In genomic region chr15:67148196-67148701, GRCh38 we compare ENCODE assay signal across 8 cellular contexts.
DNase-seq lines count a peak whose midpoint lies in the region; ATAC-seq and TF ChIP-seq lines count a peak whose summit lies in the region.

No MANE protein-coding gene starts in this region.

- TF ChIP-seq CTCF in MCF 10A (IDR thresholded peaks at IDR 0.05; ENCODE audit: unreplicated experiment), result no peak
- TF ChIP-seq CTCF in osteoblast (IDR thresholded peaks at IDR 0.05; ENCODE audit: extremely low read depth, low read depth, low read length), result no peak

- peaks cover 90% of the 10 kb centered on the region for H3K4me1 ChIP-seq in osteoblast (ENCODE audit: insufficient read depth, low read length)

- no TSS peak for BruUV-seq in MCF 10A (replicated peaks; lab: Mats Ljungman, UMichigan)

- peaks cover 15% of the 10 kb centered on the region for H3K36me3 ChIP-seq in osteoblast (ENCODE audit: insufficient read depth, low read length)

- peaks cover 8% of the 10 kb centered on the region for H3K36me3 Mint-ChIP-seq in MCF 10A (ENCODE audit: insufficient read depth, unreplicated experiment)

- peak overlapping the region; percentile 100 for H3K27ac ChIP-seq in osteoblast (ENCODE audit: low read depth, low read length)

- H3K27ac Mint-ChIP-seq in MCF 10A (ENCODE audit: low read depth, unreplicated experiment), result no peak overlapping the region

- H2AFZ ChIP-seq in osteoblast (ENCODE audit: low read length), result no peak overlapping the region

- no peak overlapping the region for H3K4me3 ChIP-seq in osteoblast (ENCODE audit: insufficient read depth, low read length)

- no peaks in the 10 kb centered on the region for H3K27me3 ChIP-seq in osteoblast (ENCODE audit: insufficient read depth, low read length)

- POLR2A ChIA-PET in MCF 10A (lab: Yijun Ruan, JAX), result interaction anchor here (1.3 to 4.5 kb wide), 5 partner anchors 24 to 99 kb away, joined by 5 to 39 read pairs (median 6); partner anchors contain the start of gene SMAD3

- DNase-seq in EH (ENCODE audit: low read depth), result peak; percentile 93
- DNase-seq in NCI-H146 (lab: John Stamatoyannopoulos, UW), result peak; percentile 59
- peak; percentile 60 for DNase-seq in MCF 10A (ENCODE audit: unreplicated experiment)
- DNase-seq in osteoblast (ENCODE audit: insufficient read length, low spot score, missing footprints), result no peak
- DNase-seq in amniotic stem cell (lab: John Stamatoyannopoulos, UW), result no peak
- DNase-seq in hippocampal formation (lab: John Stamatoyannopoulos, UW), result no peak
- no peak for DNase-seq in stimulated activated CD4-positive, alpha-beta T cell treated with anti-CD3 and anti-CD28 coated beads, Interleukin-2, amount 100 ng/mL, for 24 hours

- intact Hi-C loops in MCF 10A (cut with micrococcal nuclease), result no loop called here

- H3K4me2 ChIP-seq in osteoblast (ENCODE audit: insufficient read depth, low read length), result peak overlapping the region; percentile 67

- peaks cover 88% of the 10 kb centered on the region for H3K79me2 ChIP-seq in osteoblast (ENCODE audit: insufficient read depth, low read length)

- no peaks in the 10 kb centered on the region for H4K20me1 ChIP-seq in osteoblast (ENCODE audit: insufficient read depth, low read length)

- no peak overlapping the region for H3K4me3 Mint-ChIP-seq in MCF 10A (ENCODE audit: unreplicated experiment)

- no peaks in the 10 kb centered on the region for H3K27me3 Mint-ChIP-seq in MCF 10A (ENCODE audit: insufficient read depth, unreplicated experiment)

- ATAC-seq in HG03469 (IDR thresholded peaks at IDR 0.05; ENCODE audit: unreplicated experiment), result no peak

- H3K9me3 ChIP-seq in osteoblast (ENCODE audit: low read depth, low read length), result no peaks in the 10 kb centered on the region

- H3K4me1 Mint-ChIP-seq in MCF 10A (ENCODE audit: insufficient read depth, unreplicated experiment), result peaks cover 59% of the 10 kb centered on the region

- CTCF ChIA-PET in MCF 10A (lab: Yijun Ruan, JAX), result interaction anchor here (1.5 kb wide), 1 partner anchor 92 kb away, joined by 8 read pairs; no protein-coding TSS in a partner anchor

- H3K9me3 Mint-ChIP-seq in MCF 10A (ENCODE audit: unreplicated experiment), result no peaks in the 10 kb centered on the region

Comparison
In these comparisons a context has a peak if more than half of its experiments do, and no peak if none do; other contexts are left out.
1. DNase-seq: peak in EH (single experiment), NCI-H146 (single experiment) and MCF 10A (single experiment); none in osteoblast (single experiment), amniotic stem cell (single experiment), hippocampal formation (0 of 2) and stimulated activated CD4-positive, alpha-beta T cell treated with anti-CD3 and anti-CD28 coated beads, Interleukin-2, amount 100 ng/mL, for 24 hours (0 of 2).